8 cellular contexts compared by ENCODE assay signal in genomic region chr1:226001852-226002666, GRCh38. TPM values are rescaled to one million over a fixed set of nuclear protein-coding genes. Genes with fewer than 3 reads are reported as not detected.
DNase-seq lines count a peak whose midpoint lies in the region; ATAC-seq, FAIRE-seq and TF ChIP-seq lines count a peak whose summit lies in the region.

No MANE protein-coding gene starts in this region.

- no peak for DNase-seq in GM12892 (ENCODE audit: insufficient read length)
- DNase-seq in HT-29 (ENCODE audit: low spot score) = peak; percentile 51
- DNase-seq in SHP77 treated with DMSO at 0.1 percent for 48 hours (lab: John Stamatoyannopoulos, UW) = peak; percentile 89
- DNase-seq in activated naive CD4-positive, alpha-beta T cell treated with anti-CD3 and anti-CD28 coated beads, Interleukin-2, amount 50 U/mL, for 72 hours (ENCODE audit: low spot score in 2 of 2) = peak; percentile 27 to 75
- peak; percentile 83 for DNase-seq in left cardiac atrium
- DNase-seq in COLO829 (ENCODE audit: low spot score) = no peak
- no peak for DNase-seq in WERI-Rb-1

- no peaks in the 10 kb centered on the region for H3K9me3 ChIP-seq in WERI-Rb-1 (ENCODE audit: severe bottlenecking)

- peaks cover 4 to 6% of the 10 kb centered on the region in 2 donors for H3K9me3 Mint-ChIP-seq in activated naive CD4-positive, alpha-beta T cell treated with anti-CD3 and anti-CD28 coated beads, Interleukin-2, amount 50 U/mL, for 72 hours

- 0 out of 2 replicates have a peak, but pooled peaks have one; percentile 8 for TF ChIP-seq POLR2A in GM12892 (IDR thresholded peaks at IDR 0.05; ENCODE audit: low read depth, low read length)

- peak overlapping the region; percentile 77 to 96 for H3K27ac Mint-ChIP-seq in activated naive CD4-positive, alpha-beta T cell treated with anti-CD3 and anti-CD28 coated beads, Interleukin-2, amount 50 U/mL, for 72 hours

- intact Hi-C loops in left cardiac atrium (cut with DNase I) = loop anchor here in 1 of 2 donors (2.0 to 5.0 kb wide), 2 partner anchors 57 to 110 kb away; no protein-coding TSS in a partner anchor

- no peaks in the 10 kb centered on the region for H3K36me3 ChIP-seq in WERI-Rb-1

- no peaks in the 10 kb centered on the region for H3K27me3 ChIP-seq in WERI-Rb-1 (ENCODE audit: insufficient read depth, low read depth, severe bottlenecking)

- peaks cover 15% of the 10 kb centered on the region in 2 donors for H3K36me3 Mint-ChIP-seq in activated naive CD4-positive, alpha-beta T cell treated with anti-CD3 and anti-CD28 coated beads, Interleukin-2, amount 50 U/mL, for 72 hours

- peak overlapping the region; percentile 13 to 99 (median 84) for H3K27ac ChIP-seq in skin epidermis
- H3K27ac ChIP-seq in WERI-Rb-1 = no peak overlapping the region

- TF ChIP-seq CTCF in WERI-Rb-1 (IDR thresholded peaks at IDR 0.05; ENCODE audit: low read depth, low read length) = no peak

- peak; percentile 89 for FAIRE-seq in GM12892 (lab: Jason Lieb, UNC)

- peak; percentile 3 to 50 for ATAC-seq in activated naive CD4-positive, alpha-beta T cell treated with anti-CD3 and anti-CD28 coated beads, Interleukin-2, amount 50 U/mL, for 72 hours
- ATAC-seq in left cardiac atrium = peak; percentile 3 to 32

- no peak overlapping the region for H3K4me3 ChIP-seq in skin epidermis
- no peak overlapping the region for H3K4me3 ChIP-seq in WERI-Rb-1 (ENCODE audit: low read depth, low read length)

RNA-seq across cellular contexts. Expression of gene SDE2, which starts 2.9 kb away (rescaled TPM):
- polyA plus RNA-seq in GM12892 (2012; ENCODE audit: missing spikeins) = 8.3 TPM
- 13.1 and 13.8 TPM in 2 replicates for total RNA-seq in HT-29 (2014; rRNA removed; shearing (Covaris generic))
- total RNA-seq in activated naive CD4-positive, alpha-beta T cell treated with anti-CD3 and anti-CD28 coated beads, Interleukin-2, amount 50 U/mL, for 72 hours = 10 to 100 TPM; 15.9 to 29.6 TPM
- 10 to 100 TPM; 11.1 to 18.7 TPM for total RNA-seq in left cardiac atrium

Comparison
In these comparisons a context has a peak if more than half of its experiments do, and no peak if none do; other contexts are left out.
1. DNase-seq: peak in HT-29 (single experiment), SHP77 treated with DMSO at 0.1 percent for 48 hours (single experiment), activated naive CD4-positive, alpha-beta T cell treated with anti-CD3 and anti-CD28 coated beads, Interleukin-2, amount 50 U/mL, for 72 hours (2 of 2) and left cardiac atrium (single experiment); none in GM12892 (single experiment), COLO829 (single experiment) and WERI-Rb-1 (single experiment).